8 cellular contexts compared by ENCODE assay signal in the genomic region with DNA sequence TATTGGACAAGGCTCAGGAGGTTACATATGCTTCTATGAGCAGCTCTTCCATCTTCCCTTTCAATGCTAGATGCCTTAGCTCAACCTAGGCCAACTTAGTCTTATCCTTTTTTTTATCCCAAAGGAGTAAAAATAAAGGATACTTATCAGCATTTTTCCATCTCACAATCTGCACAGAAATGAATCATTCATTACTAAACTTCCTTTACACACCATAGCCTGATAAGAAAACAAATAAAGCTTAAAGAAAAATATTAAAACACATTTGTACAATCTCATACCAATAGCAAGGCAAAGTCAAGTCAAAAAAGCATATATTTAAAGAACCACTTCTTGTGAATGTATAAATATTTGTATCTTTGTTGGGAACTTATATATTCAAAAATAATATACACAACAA.
"Had no signal": no experiment of that assay in that cellular context is flagged by ENCODE, and none has a peak within 500 bp of the region (broad histone marks: within the 10 kb centered on the region; RNA-seq: fewer than 3 reads in every experiment).

No MANE protein-coding gene starts in this region.

- H3K4me3 ChIP-seq: GM23338, K562 had no signal

- H3K4me3 Mint-ChIP-seq: GM23338, H9 had no signal

- H3K4me2 ChIP-seq: GM23338 had no signal

- DNase-seq: H9, HCEC 1CT, IMR-90 had no signal

- H3K9me3 Mint-ChIP-seq: GM23338 had no signal

- FAIRE-seq: H1, H54, HTR-8/SVneo, K562 had no signal

- H2AFZ ChIP-seq: GM23338 had no signal

- H3K27ac Mint-ChIP-seq: GM23338, H9 had no signal

- H3K4me1 Mint-ChIP-seq: GM23338, H9 had no signal
